8 cellular contexts compared by ENCODE assay signal in genomic region chr2:100563407-100564247, GRCh38. TPM values are rescaled to one million over a fixed set of nuclear protein-coding genes. Genes with fewer than 3 reads are reported as not detected.
DNase-seq lines count a peak whose midpoint lies in the region; ATAC-seq, FAIRE-seq and TF ChIP-seq lines count a peak whose summit lies in the region.

No MANE protein-coding gene starts in this region.

- H3K4me3 ChIP-seq in GM12875 (ENCODE audit: low read depth, low read length) (peak overlapping the region; percentile 94), SJCRH30 (peak overlapping the region; percentile 80), fibroblast of lung (replicated peaks in 1 of 4; ENCODE audit: control extremely low read depth in 1 of 4, insufficient read depth in 1 of 4, low read depth in 3 of 4, low read length in 4 of 4) (peak overlapping the region; percentile 86 to 95 (median 90)), pancreas (peak overlapping the region; percentile 68 to 87 (median 83))

- peak overlapping the region; percentile 91 for H3K9ac ChIP-seq in fibroblast of lung (ENCODE audit: insufficient read depth, low read length)

- H4K20me1 ChIP-seq in fibroblast of lung (ENCODE audit: control insufficient read depth, extremely low read depth, insufficient read depth, low read length), result no peaks in the 10 kb centered on the region

- H3K27ac ChIP-seq in SJCRH30 (peak overlapping the region; percentile 90), fibroblast of lung (ENCODE audit: insufficient read depth, low read length) (peak overlapping the region; percentile 79), pancreas (peak overlapping the region; percentile 77 to 95 (median 91))

- intact Hi-C loops in pancreas (cut with DNase I), result loop anchor here in 1 of 3 donors (5.0 kb wide), 1 partner anchor 296 kb away; no protein-coding TSS in a partner anchor

- no peak for FAIRE-seq in pancreas (lab: Jason Lieb, UNC)

- H3K79me2 ChIP-seq in fibroblast of lung (ENCODE audit: control insufficient read depth, insufficient read depth, low read length), result peaks cover 3% of the 10 kb centered on the region

- DNase-seq in SJCRH30 (peak; percentile 10 to 27), fibroblast of lung (ENCODE audit: low read depth in 2 of 2) (no peak), pancreas (peak in 4 of 6 donors; percentile 16 to 43 (median 22)), GF-D8 (lab: John Stamatoyannopoulos, UW) (no peak), NCI-H1436 (lab: John Stamatoyannopoulos, UW) (no peak)
- no peak for DNase-seq in activated CD4-positive, CD25-positive, alpha-beta regulatory T cell treated with anti-CD3 and anti-CD28 coated beads, Interleukin-2, amount 50 U/mL, for 72 hours

- H3K9me3 ChIP-seq in SJCRH30 (replicated peaks), result no peaks in the 10 kb centered on the region
- H3K9me3 ChIP-seq in fibroblast of lung (ENCODE audit: control insufficient read depth, insufficient read depth, low read depth, low read length), result no peaks in the 10 kb centered on the region
- no peaks in the 10 kb centered on the region for H3K9me3 ChIP-seq in pancreas

- 17 to 18% methylated on average over 24 of the region's 24 CpGs for WGBS in pancreas, 2 donors

- H3K36me3 ChIP-seq in SJCRH30 (0 out of 2 replicates have a peak, but pooled peaks cover 2% of the 10 kb centered on the region), fibroblast of lung (ENCODE audit: control insufficient read depth, insufficient read depth, low read length) (no peaks in the 10 kb centered on the region), pancreas (peaks cover 0 to 3% (median 0%) of the 10 kb centered on the region in 3 donors)

- ATAC-seq in HG02588 (IDR thresholded peaks at IDR 0.05; ENCODE audit: unreplicated experiment) (peak; percentile 9), pancreas (peak in 1 of 4 donors; percentile 5)

- no peaks in the 10 kb centered on the region for H3K4me1 ChIP-seq in SJCRH30
- H3K4me1 ChIP-seq in fibroblast of lung (ENCODE audit: control insufficient read depth, extremely low read depth, insufficient read depth, low read length), result no peaks in the 10 kb centered on the region
- no peaks in the 10 kb centered on the region for H3K4me1 ChIP-seq in pancreas

- no peaks in the 10 kb centered on the region; the same call in 1 of the 2 replicates for H3K27me3 ChIP-seq in SJCRH30
- no peaks in the 10 kb centered on the region for H3K27me3 ChIP-seq in fibroblast of lung (ENCODE audit: control insufficient read depth, insufficient read depth, low read length)
- no peaks in the 10 kb centered on the region for H3K27me3 ChIP-seq in pancreas

- no peak for TF ChIP-seq CTCF in GM12875 (IDR thresholded peaks at IDR 0.05; ENCODE audit: borderline replicate concordance, insufficient read depth, low read depth, low read length)
- TF ChIP-seq CTCF in fibroblast of lung (conservative IDR thresholded peaks at IDR 0.05 in 1 of 2, IDR thresholded peaks at IDR 0.05 in 1 of 2; ENCODE audit: low read depth in 1 of 2, low read length in 2 of 2), result no peak
- TF ChIP-seq CTCF in pancreas (IDR thresholded peaks at IDR 0.05), result no peak

- peak overlapping the region; percentile 90 for H2AFZ ChIP-seq in fibroblast of lung (ENCODE audit: low read length)

- peak overlapping the region; percentile 72 for H3K4me2 ChIP-seq in fibroblast of lung (ENCODE audit: extremely low read depth, insufficient read depth, low read length)

RNA-seq across cellular contexts. Expression of gene PDCL3, which starts 0.8 kb away (rescaled TPM):
- 22.4 and 23.1 TPM in 2 replicates for total RNA-seq in SJCRH30 (2014; rRNA removed; shearing (Covaris generic))
- total RNA-seq in fibroblast of lung, result 11.4 and 13.4 TPM in 2 replicates
- polyA plus RNA-seq in fibroblast of lung, result 29.0 and 36.1 TPM in 2 replicates
- 24.2 and 31.2 TPM in 2 replicates for polyA plus RNA-seq in fibroblast of lung (2012)
- polyA minus RNA-seq in fibroblast of lung (ENCODE audit: low replicate concordance), result 0.94 and 3.5 TPM in 2 replicates
- total RNA-seq in pancreas, result 1 to 10 TPM; 4.9 to 8.5 (median 8.0) TPM
- polyA plus RNA-seq in pancreas, result 10 to 100 TPM in 1 of 2 donors, 1 to 10 TPM in 1; 8.7 to 14.5 TPM

Comparison
In these comparisons a context has a peak if more than half of its experiments do, and no peak if none do; other contexts are left out.
1. DNase-seq: peak in SJCRH30 (2 of 2) and pancreas (4 of 6); none in fibroblast of lung (0 of 2), GF-D8 (single experiment), activated CD4-positive, CD25-positive, alpha-beta regulatory T cell treated with anti-CD3 and anti-CD28 coated beads, Interleukin-2, amount 50 U/mL, for 72 hours (single experiment) and NCI-H1436 (single experiment).
2. Peak in every context shown above with its lines, with median percentiles within 50 percentile points of each other: H3K4me3 ChIP-seq and H3K27ac ChIP-seq.